ENCODE assay signal across 8 cellular contexts in genomic region chr14:73025544-73025943, GRCh38. TPM values are rescaled to one million over a fixed set of nuclear protein-coding genes. Genes with fewer than 3 reads are reported as not detected.
DNase-seq lines count a peak whose midpoint lies in the region; TF ChIP-seq lines count a peak whose summit lies in the region.
"Had no signal": no experiment of that assay in that cellular context is flagged by ENCODE, and none has a peak within 500 bp of the region (broad histone marks: within the 10 kb centered on the region; RNA-seq: fewer than 3 reads in every experiment).

No MANE protein-coding gene starts in this region.

- 81% methylated on average over 3 of the region's 3 CpGs for WGBS in esophagus muscularis mucosa

- no peak for TF ChIP-seq CTCF in esophagus muscularis mucosa (IDR thresholded peaks at IDR 0.05)
- TF ChIP-seq CTCF in parathyroid adenoma (IDR thresholded peaks at IDR 0.05): no peak

- H3K9ac ChIP-seq in parathyroid adenoma: no peak overlapping the region

- peaks cover 35 to 60% (median 53%) of the 10 kb centered on the region in 4 donors for H3K4me1 ChIP-seq in esophagus muscularis mucosa
- peaks cover 4% of the 10 kb centered on the region for H3K4me1 ChIP-seq in parathyroid adenoma
- H3K4me1 ChIP-seq in HAP-1: peaks cover 26% of the 10 kb centered on the region

- H3K27me3 ChIP-seq in esophagus muscularis mucosa (no peaks in the 10 kb centered on the region), parathyroid adenoma (ENCODE audit: control insufficient read depth, insufficient read depth, low read length) (no peaks in the 10 kb centered on the region), HAP-1 (ENCODE audit: low read depth) (no peaks in the 10 kb centered on the region)

- intact Hi-C loops in esophagus muscularis mucosa (cut with DNase I): no loop called here

- H2AFZ ChIP-seq in parathyroid adenoma: no peak overlapping the region

- H3K27ac ChIP-seq in esophagus muscularis mucosa (replicated peaks in 1 of 4) (peak overlapping the region in 1 of 4 donors; percentile 91), parathyroid adenoma (no peak overlapping the region)

- peak; percentile 30 for DNase-seq in RKO (ENCODE audit: low spot score)
- DNase-seq in esophagus muscularis mucosa (ENCODE audit: extremely low spot score): no peak
- no peak for DNase-seq in HAP-1 (ENCODE audit: low spot score in 2 of 2)
- DNase-seq in NCI-H2081 treated with DMSO at 0.1 percent for 48 hours (lab: John Stamatoyannopoulos, UW): no peak
- DNase-seq in NCI-H526 treated with DMSO at 0.1 percent for 48 hours (lab: John Stamatoyannopoulos, UW): no peak
- DNase-seq: NK-92 treated with Interleukin-12 subunit alpha and Interleukin-12 subunit beta, amount 100 ng/mL, for 24 hours had no signal

- no peak for TF ChIP-seq EP300 in esophagus muscularis mucosa (IDR thresholded peaks at IDR 0.05)

- no peak overlapping the region for H3K4me2 ChIP-seq in parathyroid adenoma (ENCODE audit: low read length)

- in situ Hi-C loops in HAP-1 (cut with MboI; ENCODE audit: low sequenced_read_pairs): no loop called here

- H3K36me3 ChIP-seq in esophagus muscularis mucosa: peaks cover 8 to 32% (median 23%) of the 10 kb centered on the region in 4 donors
- no peaks in the 10 kb centered on the region for H3K36me3 ChIP-seq in parathyroid adenoma (ENCODE audit: control insufficient read depth, insufficient read depth, low read length)
- H3K36me3 ChIP-seq in HAP-1 (replicated peaks): 0 out of 2 replicates have a peak, but pooled peaks cover 3% of the 10 kb centered on the region

- H3K4me3 ChIP-seq in GM08714 (ENCODE audit: low read length) (peak overlapping the region; percentile 13; the same call in 1 of the 2 replicates), esophagus muscularis mucosa (peak overlapping the region; percentile 71 to 88 (median 82)), parathyroid adenoma (ENCODE audit: low read depth, low read length) (peak overlapping the region; percentile 80), HAP-1 (no peak overlapping the region)

- TF ChIP-seq POLR2A in esophagus muscularis mucosa (IDR thresholded peaks at IDR 0.05; ENCODE audit: low read depth): no peak

- peaks cover 31% of the 10 kb centered on the region for H3K79me2 ChIP-seq in parathyroid adenoma

- H3K9me3 ChIP-seq in esophagus muscularis mucosa (no peaks in the 10 kb centered on the region), parathyroid adenoma (ENCODE audit: control insufficient read depth, low read length) (no peaks in the 10 kb centered on the region), HAP-1 (no peaks in the 10 kb centered on the region)

RNA-seq across cellular contexts. Expression of gene ZFYVE1, which starts 1.4 kb away (rescaled TPM):
- 10 to 100 TPM; 18.4 to 26.6 (median 24.1) TPM for total RNA-seq in esophagus muscularis mucosa

RNA-seq across cellular contexts. Expression of gene RBM25, which starts 32.8 kb away (rescaled TPM):
- 10 to 100 TPM; 25.6 to 44.0 (median 35.1) TPM for total RNA-seq in esophagus muscularis mucosa
